ENCODE assay signal across 8 cellular contexts in genomic region chr6:14210663-14211595, GRCh38.
DNase-seq lines count a peak whose midpoint lies in the region; ATAC-seq and TF ChIP-seq lines count a peak whose summit lies in the region.

No MANE protein-coding gene starts in this region.

- H3K27ac Mint-ChIP-seq in activated T-helper 2 cell treated with anti-CD3 and anti-CD28 coated beads, Interferon-gamma antibody, Interleukin-2, Interleukin-4, amounts not matched to agents 10 μg/mL and 5 μg/mL and 100 μg/mL, durations not matched to agents 14 hours and 24 hours and 36 hours: peak overlapping the region; percentile 83
- peak overlapping the region in 1 of 2 donors; percentile 66 for H3K27ac Mint-ChIP-seq in natural killer cell treated with Interleukin-12 subunit alpha and Interleukin-12 subunit beta and Interleukin-15 and Interleukin-18, amount 100 ng/mL, for 72 hours

- H3K27ac ChIP-seq in KOPT-K1 (ENCODE audit: low read depth, low read length, poor library complexity, severe bottlenecking): peak overlapping the region; percentile 100

- peak; percentile 3 for TF ChIP-seq CTCF in fibroblast of pulmonary artery (IDR thresholded peaks at IDR 0.05; ENCODE audit: low read length, missing control alignments)

- no peaks in the 10 kb centered on the region for H3K9me3 Mint-ChIP-seq in activated T-helper 2 cell treated with anti-CD3 and anti-CD28 coated beads, Interferon-gamma antibody, Interleukin-2, Interleukin-4, amounts not matched to agents 10 μg/mL and 5 μg/mL and 100 μg/mL, durations not matched to agents 14 hours and 24 hours and 36 hours
- H3K9me3 Mint-ChIP-seq in natural killer cell treated with Interleukin-12 subunit alpha and Interleukin-12 subunit beta and Interleukin-15 and Interleukin-18, amount 100 ng/mL, for 72 hours: no peaks in the 10 kb centered on the region

- H3K4me3 Mint-ChIP-seq in activated T-helper 2 cell treated with anti-CD3 and anti-CD28 coated beads, Interferon-gamma antibody, Interleukin-2, Interleukin-4, amounts not matched to agents 10 μg/mL and 5 μg/mL and 100 μg/mL, durations not matched to agents 14 hours and 24 hours and 36 hours (ENCODE audit: low read depth): peak overlapping the region; percentile 78
- H3K4me3 Mint-ChIP-seq in natural killer cell treated with Interleukin-12 subunit alpha and Interleukin-12 subunit beta and Interleukin-15 and Interleukin-18, amount 100 ng/mL, for 72 hours: peak overlapping the region; percentile 82

- H3K9me3 ChIP-seq in KOPT-K1 (ENCODE audit: insufficient read depth, low read length, poor library complexity, severe bottlenecking): no peaks in the 10 kb centered on the region

- peak; percentile 80 for ATAC-seq in GM21786 (IDR thresholded peaks at IDR 0.05; ENCODE audit: unreplicated experiment)
- ATAC-seq in natural killer cell treated with Interleukin-12 subunit alpha and Interleukin-12 subunit beta and Interleukin-15 and Interleukin-18, amount 100 ng/mL, for 72 hours: peak; percentile 97 to 98

- peaks cover 40% of the 10 kb centered on the region for H3K4me1 Mint-ChIP-seq in activated T-helper 2 cell treated with anti-CD3 and anti-CD28 coated beads, Interferon-gamma antibody, Interleukin-2, Interleukin-4, amounts not matched to agents 10 μg/mL and 5 μg/mL and 100 μg/mL, durations not matched to agents 14 hours and 24 hours and 36 hours (ENCODE audit: low read depth)
- peaks cover 0 to 8% of the 10 kb centered on the region in 2 donors for H3K4me1 Mint-ChIP-seq in natural killer cell treated with Interleukin-12 subunit alpha and Interleukin-12 subunit beta and Interleukin-15 and Interleukin-18, amount 100 ng/mL, for 72 hours (ENCODE audit: low read depth in 2 of 2)

- no peaks in the 10 kb centered on the region for H3K27me3 Mint-ChIP-seq in activated T-helper 2 cell treated with anti-CD3 and anti-CD28 coated beads, Interferon-gamma antibody, Interleukin-2, Interleukin-4, amounts not matched to agents 10 μg/mL and 5 μg/mL and 100 μg/mL, durations not matched to agents 14 hours and 24 hours and 36 hours (ENCODE audit: low read depth)
- H3K27me3 Mint-ChIP-seq in natural killer cell treated with Interleukin-12 subunit alpha and Interleukin-12 subunit beta and Interleukin-15 and Interleukin-18, amount 100 ng/mL, for 72 hours: peaks cover 0 to 6% of the 10 kb centered on the region in 2 donors

- intact Hi-C loops in activated T-helper 2 cell treated with anti-CD3 and anti-CD28 coated beads, Interferon-gamma antibody, Interleukin-2, Interleukin-4, amounts not matched to agents 10 μg/mL and 5 μg/mL and 100 μg/mL, durations not matched to agents 14 hours and 24 hours and 36 hours (cut with micrococcal nuclease): loop anchor here (1.0 to 10.0 kb wide), 10 partner anchors 61 to 1414 kb away; no protein-coding TSS in a partner anchor

- peaks cover 8% of the 10 kb centered on the region for H3K36me3 Mint-ChIP-seq in activated T-helper 2 cell treated with anti-CD3 and anti-CD28 coated beads, Interferon-gamma antibody, Interleukin-2, Interleukin-4, amounts not matched to agents 10 μg/mL and 5 μg/mL and 100 μg/mL, durations not matched to agents 14 hours and 24 hours and 36 hours (ENCODE audit: low read depth)
- H3K36me3 Mint-ChIP-seq in natural killer cell treated with Interleukin-12 subunit alpha and Interleukin-12 subunit beta and Interleukin-15 and Interleukin-18, amount 100 ng/mL, for 72 hours: no peaks in the 10 kb centered on the region

- H3K4me3 ChIP-seq in fibroblast of pulmonary artery (replicated peaks; ENCODE audit: low read depth, low read length): peak overlapping the region; percentile 71

- H3K36me3 ChIP-seq in KOPT-K1 (ENCODE audit: insufficient read depth, low read length): no peaks in the 10 kb centered on the region

- DNase-seq in EH (ENCODE audit: low read depth) (peak; percentile 89), RPMI7951 (ENCODE audit: low read depth) (peak; percentile 89), fibroblast of pulmonary artery (ENCODE audit: low read depth) (peak; percentile 90)
- DNase-seq in activated T-helper 2 cell treated with anti-CD3 and anti-CD28 coated beads, Interferon-gamma antibody, Interleukin-2, Interleukin-4, amounts not matched to agents 10 μg/mL and 5 μg/mL and 100 μg/mL, durations not matched to agents 14 hours and 24 hours and 36 hours (ENCODE audit: low spot score): peak; percentile 92
- DNase-seq in natural killer cell treated with Interleukin-12 subunit alpha and Interleukin-12 subunit beta and Interleukin-15 and Interleukin-18, amount 100 ng/mL, for 72 hours (ENCODE audit: low spot score): peak; percentile 97
- DNase-seq in stimulated activated naive CD4-positive, alpha-beta T cell treated with Interleukin-2 at 50 U/mL for 16 hours (lab: John Stamatoyannopoulos, UW): peak; percentile 84

Comparison
In these comparisons a context has a peak if more than half of its experiments do, and no peak if none do; other contexts are left out.
1. Peak in every context shown above with its lines: DNase-seq, ATAC-seq, H3K4me3 ChIP-seq and H3K27ac ChIP-seq.